ENCODE assay signal across 14 cellular contexts in the genomic region with DNA sequence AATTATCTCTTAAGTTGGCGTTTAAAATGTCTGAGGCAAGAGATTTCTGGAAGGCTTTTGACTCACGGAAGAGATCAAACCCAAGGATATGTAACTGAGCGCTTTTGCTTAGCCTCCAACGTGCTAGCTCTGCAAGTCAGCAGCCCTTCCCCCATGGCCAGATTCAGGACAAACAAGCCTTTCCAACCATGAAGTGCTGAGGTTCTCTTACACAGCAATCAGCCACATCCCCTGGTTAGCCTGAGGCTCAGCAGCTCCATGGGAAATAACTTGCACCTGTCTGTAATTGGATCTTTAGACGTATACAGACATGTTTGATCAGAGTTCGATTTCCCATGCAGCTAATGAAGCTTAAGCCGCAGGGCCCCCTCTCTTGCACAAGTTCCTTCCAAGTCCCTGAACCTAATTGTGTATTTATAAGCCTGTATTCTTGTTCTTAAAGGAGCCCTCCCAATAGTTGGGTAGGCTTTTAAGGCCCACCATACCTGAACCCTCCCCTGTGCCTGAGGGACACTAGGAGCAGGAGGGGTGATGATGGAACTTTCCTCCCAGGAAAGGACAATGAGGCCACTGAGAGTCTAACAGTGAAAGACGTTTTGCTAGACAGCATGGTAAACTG. TPM values are rescaled to one million over a fixed set of nuclear protein-coding genes. Genes with fewer than 3 reads are reported as not detected.
A peak's percentile ranks its signal among the peaks of the same experiment; 100 is the strongest.
DNase-seq lines count a peak whose midpoint lies in the region; ATAC-seq, FAIRE-seq and TF ChIP-seq lines count a peak whose summit lies in the region.
"Had no signal": no experiment of that assay in that cellular context is flagged by ENCODE, and none has a peak within 500 bp of the region (broad histone marks: within the 10 kb centered on the region; RNA-seq: fewer than 3 reads in every experiment).

No MANE protein-coding gene starts in this region.

- peaks cover 29% of the 10 kb centered on the region for H3K4me1 Mint-ChIP-seq in nephron

- peak; percentile 36 for DNase-seq in Jurkat, Clone E6-1 (ENCODE audit: low read depth, low spot score)
- peak; percentile 75 for DNase-seq in NCI-H2029 treated with DMSO at 0.1 percent for 48 hours (lab: John Stamatoyannopoulos, UW)
- DNase-seq in NOMO-1 (lab: John Stamatoyannopoulos, UW; ENCODE audit: unreplicated experiment in 2 of 2), result peak; percentile 43 to 48
- DNase-seq in Kasumi-1 (lab: John Stamatoyannopoulos, UW), result no peak
- DNase-seq in NCI-H524 treated with DMSO at 0.1 percent for 48 hours (lab: John Stamatoyannopoulos, UW), result no peak
- no peak for DNase-seq in frontal cortex (ENCODE audit: low spot score in 2 of 2)
- DNase-seq: BE2C; effector CD8-positive, alpha-beta T cell; H9; OCI-M1 had no signal

- no peak overlapping the region for H3K4me3 ChIP-seq in Jurkat, Clone E6-1 (ENCODE audit: low read length)

- FAIRE-seq in frontal cortex (lab: Jason Lieb, UNC), result no peak
- FAIRE-seq: GM12891 had no signal

- H3K27me3 Mint-ChIP-seq in nephron (ENCODE audit: low read depth), result no peaks in the 10 kb centered on the region
- H3K27me3 Mint-ChIP-seq: activated naive CD4-positive, alpha-beta T cell treated with anti-CD3 and anti-CD28 coated beads, Interleukin-2, amount 50 U/mL, for 24 hours had no signal

- H3K27ac Mint-ChIP-seq in nephron, result peak overlapping the region; percentile 37 to 70 (median 50)
- H3K27ac Mint-ChIP-seq: activated naive CD4-positive, alpha-beta T cell treated with anti-CD3 and anti-CD28 coated beads, Interleukin-2, amount 50 U/mL, for 24 hours; H9 had no signal

- H3K9me3 Mint-ChIP-seq in nephron, result no peaks in the 10 kb centered on the region
- H3K9me3 Mint-ChIP-seq: activated naive CD4-positive, alpha-beta T cell treated with anti-CD3 and anti-CD28 coated beads, Interleukin-2, amount 50 U/mL, for 24 hours; H9 had no signal

- peak overlapping the region; percentile 54 to 60 (median 58) for H3K4me3 Mint-ChIP-seq in nephron
- H3K4me3 Mint-ChIP-seq: activated naive CD4-positive, alpha-beta T cell treated with anti-CD3 and anti-CD28 coated beads, Interleukin-2, amount 50 U/mL, for 24 hours; H9 had no signal

- H3K36me3 Mint-ChIP-seq in nephron (ENCODE audit: low read depth), result no peaks in the 10 kb centered on the region
- H3K36me3 Mint-ChIP-seq: activated naive CD4-positive, alpha-beta T cell treated with anti-CD3 and anti-CD28 coated beads, Interleukin-2, amount 50 U/mL, for 24 hours had no signal

- no peak for ATAC-seq in HG02642 (IDR thresholded peaks at IDR 0.05; ENCODE audit: poor library complexity, unreplicated experiment)

- TF ChIP-seq CTCF in nephron (IDR thresholded peaks at IDR 0.05; ENCODE audit: unreplicated experiment in 3 of 3), result no peak

RNA-seq across cellular contexts. Expression of a gene that starts 2.1 kb away (rescaled TPM):
- polyA plus RNA-seq in Jurkat, Clone E6-1 (2012; ENCODE audit: insufficient read depth, insufficient read length), result 22.6 TPM
- total RNA-seq in frontal cortex, result 30.2 TPM

Comparison
In these comparisons a context has a peak if more than half of its experiments do, and no peak if none do; other contexts are left out.
1. DNase-seq: peak in Jurkat, Clone E6-1 (single experiment), NCI-H2029 treated with DMSO at 0.1 percent for 48 hours (single experiment) and NOMO-1 (2 of 2); none in Kasumi-1 (0 of 2), NCI-H524 treated with DMSO at 0.1 percent for 48 hours (single experiment) and frontal cortex (0 of 2).